In the genomic region with DNA sequence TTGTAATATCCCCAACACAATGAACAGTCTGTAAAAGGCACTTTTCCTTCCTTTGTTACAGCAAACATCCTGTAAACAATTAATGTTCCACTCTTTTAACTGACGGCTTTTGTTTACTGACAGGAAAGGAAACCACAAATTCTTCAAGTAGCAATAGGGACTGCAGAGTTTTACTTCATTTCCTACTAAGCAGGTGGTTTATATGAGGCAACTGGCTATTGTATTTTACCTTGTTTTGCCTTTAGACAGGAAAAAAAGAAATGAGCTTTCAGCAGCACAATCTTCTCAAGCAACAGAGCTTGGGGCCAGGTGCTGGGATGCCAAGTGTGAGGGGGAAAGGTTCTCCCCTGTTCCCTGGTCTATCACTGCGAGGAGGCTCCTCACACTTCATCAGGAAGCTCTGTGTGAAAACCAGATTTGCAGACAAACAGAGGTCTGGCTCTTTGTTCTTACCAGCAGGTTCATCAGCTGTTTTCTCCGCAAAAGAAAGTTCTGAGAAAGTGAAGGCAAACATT, we compare ENCODE assay signal across 12 cellular contexts. TPM values are rescaled to one million over a fixed set of nuclear protein-coding genes. Genes with fewer than 3 reads are reported as not detected.
DNase-seq lines count a peak whose midpoint lies in the region; ATAC-seq and TF ChIP-seq lines count a peak whose summit lies in the region.
"Had no signal": no experiment of that assay in that cellular context is flagged by ENCODE, and none has a peak within 500 bp of the region (broad histone marks: within the 10 kb centered on the region; RNA-seq: fewer than 3 reads in every experiment).

No MANE protein-coding gene starts in this region.

- H3K4me1 Mint-ChIP-seq in activated naive CD4-positive, alpha-beta T cell treated with anti-CD3 and anti-CD28 coated beads for 36 hours (ENCODE audit: low read depth), result peaks cover 29% of the 10 kb centered on the region
- H3K4me1 Mint-ChIP-seq in osteocyte (ENCODE audit: unreplicated experiment), result peaks cover 21% of the 10 kb centered on the region

- TF ChIP-seq CTCF in HL-60 (IDR thresholded peaks at IDR 0.05; ENCODE audit: insufficient read depth, low read length), result no peak
- TF ChIP-seq CTCF in stomach (IDR thresholded peaks at IDR 0.05), result no peak
- TF ChIP-seq CTCF in osteocyte (IDR thresholded peaks at IDR 0.05), result no peak

- no peaks in the 10 kb centered on the region for H3K27me3 Mint-ChIP-seq in activated naive CD4-positive, alpha-beta T cell treated with anti-CD3 and anti-CD28 coated beads for 36 hours (ENCODE audit: low read depth)
- H3K27me3 Mint-ChIP-seq in osteocyte (ENCODE audit: unreplicated experiment), result no peaks in the 10 kb centered on the region
- H3K27me3 Mint-ChIP-seq: memory B cell had no signal

- H3K4me3 ChIP-seq in HL-60 (replicated peaks; ENCODE audit: insufficient read depth, low read length), result no peak overlapping the region
- H3K4me3 ChIP-seq in endocrine pancreas (ENCODE audit: control insufficient read depth, insufficient read depth, low read length), result peak overlapping the region; percentile 16
- H3K4me3 ChIP-seq in stomach, result no peak overlapping the region
- H3K4me3 ChIP-seq: colonic mucosa had no signal

- no peak for TF ChIP-seq POLR2A in stomach (IDR thresholded peaks at IDR 0.05)

- CTCF ChIA-PET in activated naive CD4-positive, alpha-beta T cell treated with anti-CD3 and anti-CD28 coated beads for 36 hours (lab: Charles Lee), result no interaction called here

- H3K36me3 ChIP-seq in endocrine pancreas (ENCODE audit: control insufficient read depth, insufficient read depth, low read length), result no peaks in the 10 kb centered on the region
- no peaks in the 10 kb centered on the region for H3K36me3 ChIP-seq in stomach
- H3K36me3 ChIP-seq: colonic mucosa had no signal

- intact Hi-C loops in activated naive CD4-positive, alpha-beta T cell treated with anti-CD3 and anti-CD28 coated beads for 36 hours (cut with micrococcal nuclease), result loop anchor here (1.0 to 10.0 kb wide), 2 partner anchors 9 to 1114 kb away; no protein-coding TSS in a partner anchor
- intact Hi-C loops in stomach (cut with DNase I; ENCODE audit: low total_unique reads), result no loop called here

- no peak overlapping the region for H3K4me3 Mint-ChIP-seq in activated naive CD4-positive, alpha-beta T cell treated with anti-CD3 and anti-CD28 coated beads for 36 hours
- no peak overlapping the region for H3K4me3 Mint-ChIP-seq in osteocyte (ENCODE audit: unreplicated experiment)
- H3K4me3 Mint-ChIP-seq: memory B cell had no signal

- ATAC-seq in HG02798 (IDR thresholded peaks at IDR 0.05; ENCODE audit: poor library complexity, unreplicated experiment), result no peak

- no peaks in the 10 kb centered on the region for H3K27me3 ChIP-seq in HL-60 (ENCODE audit: insufficient read depth, poor library complexity, severe bottlenecking)
- no peaks in the 10 kb centered on the region for H3K27me3 ChIP-seq in endocrine pancreas (ENCODE audit: control insufficient read depth, insufficient read depth, low read length)
- no peaks in the 10 kb centered on the region for H3K27me3 ChIP-seq in stomach
- H3K27me3 ChIP-seq: colonic mucosa had no signal

- peak overlapping the region; percentile 21 for H3K9ac ChIP-seq in endocrine pancreas (ENCODE audit: control insufficient read depth, insufficient read depth, low read length)

- H3K36me3 Mint-ChIP-seq in activated naive CD4-positive, alpha-beta T cell treated with anti-CD3 and anti-CD28 coated beads for 36 hours (ENCODE audit: low read depth), result no peaks in the 10 kb centered on the region
- peaks cover 2% of the 10 kb centered on the region for H3K36me3 Mint-ChIP-seq in osteocyte (ENCODE audit: unreplicated experiment)
- H3K36me3 Mint-ChIP-seq: memory B cell had no signal

- TF ChIP-seq EP300 in stomach (IDR thresholded peaks at IDR 0.05), result no peak

- peak overlapping the region; percentile 10 for H3K27ac Mint-ChIP-seq in activated naive CD4-positive, alpha-beta T cell treated with anti-CD3 and anti-CD28 coated beads for 36 hours
- H3K27ac Mint-ChIP-seq in osteocyte (ENCODE audit: unreplicated experiment), result no peak overlapping the region
- H3K27ac Mint-ChIP-seq: memory B cell had no signal

- H3K9me3 ChIP-seq in endocrine pancreas (ENCODE audit: control insufficient read depth, low read length) (no peaks in the 10 kb centered on the region), stomach (no peaks in the 10 kb centered on the region)
- H3K9me3 ChIP-seq: colonic mucosa had no signal

- no peak for DNase-seq in activated naive CD4-positive, alpha-beta T cell treated with anti-CD3 and anti-CD28 coated beads for 36 hours
- DNase-seq in activated naive CD4-positive, alpha-beta T cell treated with anti-CD3 and anti-CD28 coated beads, Interleukin-2, amount 50 U/mL, for 16 hours, result no peak
- DNase-seq in HL-60 (ENCODE audit: low read depth in 1 of 2, low spot score in 1 of 2) (peak in 1 of 2 experiments; percentile 23), stomach (no peak), osteocyte (ENCODE audit: extremely low spot score, unreplicated experiment) (no peak), nucleus accumbens (lab: John Stamatoyannopoulos, UW) (no peak)
- DNase-seq: colonic mucosa, NCI-H1048 had no signal

- 55 to 62% (median 61%) methylated on average over 3 of the region's 3 CpGs for WGBS in stomach, 5 donors

- no peaks in the 10 kb centered on the region for H3K9me3 Mint-ChIP-seq in activated naive CD4-positive, alpha-beta T cell treated with anti-CD3 and anti-CD28 coated beads for 36 hours
- H3K9me3 Mint-ChIP-seq in osteocyte (ENCODE audit: unreplicated experiment), result no peaks in the 10 kb centered on the region

- peaks cover 13% of the 10 kb centered on the region for H3K4me1 ChIP-seq in endocrine pancreas (ENCODE audit: control insufficient read depth, insufficient read depth, low read length)
- H3K4me1 ChIP-seq in stomach, result peaks cover 5 to 32% (median 16%) of the 10 kb centered on the region in 4 donors
- H3K4me1 ChIP-seq: colonic mucosa had no signal

- H3K27ac ChIP-seq in HL-60 (replicated peaks), result peak overlapping the region; percentile 38
- peak overlapping the region in 3 of 5 donors; percentile 25 to 75 (median 45) for H3K27ac ChIP-seq in stomach
- H3K27ac ChIP-seq: C4-2B, colonic mucosa had no signal

RNA-seq across cellular contexts. Expression of gene SIPA1L2, which starts 51.2 kb away (rescaled TPM):
- total RNA-seq in activated naive CD4-positive, alpha-beta T cell treated with anti-CD3 and anti-CD28 coated beads for 36 hours, result 1 to 10 TPM; 2.1 to 2.6 TPM
- 100 to 1,000 TPM in 1 of 5 donors, 10 to 100 TPM in 3, 1 to 10 TPM in 1; 6.4 to 240 (median 37.5) TPM for total RNA-seq in stomach
- 1 to 10 TPM; 2.5 to 6.8 (median 4.1) TPM for polyA plus RNA-seq in stomach
- total RNA-seq in osteocyte, result 12.3 and 14.5 TPM in 2 replicates
